Comparison of ENCODE assay signal across 8 cellular contexts in the genomic region with DNA sequence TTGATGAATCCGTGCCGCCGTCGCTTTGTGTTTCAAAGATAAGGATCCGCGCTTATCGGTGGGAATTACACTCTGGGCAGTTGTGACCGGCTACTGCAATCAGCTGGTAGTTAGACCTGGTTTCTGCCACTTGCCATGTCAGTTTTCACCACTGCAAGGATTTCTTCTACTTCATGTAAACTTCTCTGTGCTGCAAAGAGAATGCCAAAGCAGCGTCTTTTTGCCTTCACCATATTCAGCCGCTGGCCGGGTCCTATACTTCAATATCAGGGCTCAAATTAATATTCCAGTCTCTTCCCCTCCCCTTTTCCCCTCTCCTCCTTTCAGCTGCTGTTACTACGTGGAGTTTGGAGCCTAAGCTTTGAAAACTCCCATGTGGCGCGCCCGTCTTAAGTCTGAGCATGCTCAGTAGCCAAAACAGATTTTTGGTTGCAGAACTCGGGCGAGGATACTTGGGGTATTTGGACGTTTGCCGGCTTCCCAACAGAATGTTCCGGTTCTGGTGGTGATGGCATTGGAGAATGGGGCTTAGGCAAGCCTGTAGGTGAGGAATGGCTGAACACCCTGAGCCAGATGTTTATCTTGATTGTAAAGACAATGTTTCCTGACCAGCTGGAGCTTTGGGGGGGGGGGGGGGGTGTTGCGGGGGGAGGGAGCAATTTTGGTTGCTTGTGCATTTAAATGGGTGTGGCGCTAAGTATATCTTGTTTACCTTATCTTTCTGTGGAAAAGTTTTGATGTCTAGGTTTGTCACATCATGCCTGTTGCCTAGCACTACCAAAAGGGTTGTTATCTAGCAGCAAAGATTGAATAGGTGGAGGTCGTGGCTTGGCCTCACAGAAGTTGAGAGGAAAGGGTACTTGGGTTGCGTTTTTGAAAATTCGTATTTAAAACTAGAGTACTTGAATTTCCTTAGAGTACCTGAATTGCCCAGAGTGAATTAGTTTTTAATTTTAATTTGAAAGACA. TPM values are rescaled to one million over a fixed set of nuclear protein-coding genes. Genes with fewer than 3 reads are reported as not detected.
DNase-seq lines count a peak whose midpoint lies in the region; ATAC-seq and TF ChIP-seq lines count a peak whose summit lies in the region.

No MANE protein-coding gene starts in this region.

- intact Hi-C loops in Panc1 (cut with micrococcal nuclease; ENCODE audit: unreplicated experiment) (no loop called here), mammary epithelial cell (cut with micrococcal nuclease) (loop anchor here (2.0 kb wide), 2 partner anchors 41 to 51 kb away; no protein-coding TSS in a partner anchor), gastrocnemius medialis (cut with DNase I; ENCODE audit: low total_unique reads) (loop anchor here (2.0 kb wide), 2 partner anchors 45 to 97 kb away; no protein-coding TSS in a partner anchor)

- H3K4me1 ChIP-seq in ACC112 (ENCODE audit: control insufficient read depth, insufficient read depth, low read length, unreplicated experiment) (peaks cover 26% of the 10 kb centered on the region), Panc1 (ENCODE audit: control insufficient read depth, insufficient read depth, low read length) (peaks cover 31% of the 10 kb centered on the region; the same call in 1 of the 2 replicates), mammary epithelial cell (ENCODE audit: insufficient read depth, low read length) (peaks cover 34% of the 10 kb centered on the region), iPS-20b (ENCODE audit: insufficient read depth, low read length) (peaks cover 14% of the 10 kb centered on the region), gastrocnemius medialis (peaks cover 42 to 58% of the 10 kb centered on the region in 2 donors)

- ATAC-seq in HG03139 (IDR thresholded peaks at IDR 0.05; ENCODE audit: unreplicated experiment) (peak; percentile 6), Panc1 (peak; percentile 29; the same call in 1 of the 2 replicates), gastrocnemius medialis (peak; percentile 27 to 35)

- POLR2A ChIA-PET in GM10248 (lab: Yijun Ruan, JAX) = no interaction called here
- POLR2A ChIA-PET in Panc1 (lab: Charles Lee) = interaction anchor here (0.7 kb wide), 1 partner anchor 210 kb away, joined by 3 read pairs; no protein-coding TSS in a partner anchor

- H3K4me2 ChIP-seq in mammary epithelial cell (ENCODE audit: insufficient read depth, low read depth, low read length) = peak overlapping the region; percentile 92

- H3K27me3 ChIP-seq in ACC112 (ENCODE audit: insufficient read depth, low read length) (no peaks in the 10 kb centered on the region), Panc1 (ENCODE audit: control insufficient read depth, insufficient read depth, low read length) (no peaks in the 10 kb centered on the region), mammary epithelial cell (ENCODE audit: insufficient read depth, low read length) (no peaks in the 10 kb centered on the region), iPS-20b (ENCODE audit: insufficient read depth, low read length) (0 out of 2 replicates have a peak, but pooled peaks cover 6% of the 10 kb centered on the region), gastrocnemius medialis (no peaks in the 10 kb centered on the region)

- H3K36me3 ChIP-seq in ACC112 (ENCODE audit: insufficient read depth, low read length) (no peaks in the 10 kb centered on the region), Panc1 (ENCODE audit: control insufficient read depth, insufficient read depth, low read length) (no peaks in the 10 kb centered on the region; the same call in 1 of the 2 replicates), mammary epithelial cell (ENCODE audit: insufficient read depth, low read length) (no peaks in the 10 kb centered on the region), iPS-20b (ENCODE audit: insufficient read depth, low read depth, low read length) (no peaks in the 10 kb centered on the region), gastrocnemius medialis (no peaks in the 10 kb centered on the region)

- BruUV-seq in Panc1 (replicated peaks; lab: Mats Ljungman, UMichigan) = no TSS peak
- no TSS peak for BruUV-seq in mammary epithelial cell (replicated peaks; lab: Mats Ljungman, UMichigan)

- peak overlapping the region; percentile 39 for H2AFZ ChIP-seq in ACC112 (ENCODE audit: low read length, unreplicated experiment)
- peak overlapping the region; percentile 94 for H2AFZ ChIP-seq in mammary epithelial cell (ENCODE audit: low read depth, low read length)

- H3K9me3 ChIP-seq in Panc1 (ENCODE audit: control insufficient read depth, insufficient read depth, low read depth, low read length) (no peaks in the 10 kb centered on the region), mammary epithelial cell (replicated peaks; ENCODE audit: insufficient read depth, low read length) (no peaks in the 10 kb centered on the region), iPS-20b (ENCODE audit: insufficient read depth, low read depth, low read length) (no peaks in the 10 kb centered on the region), gastrocnemius medialis (no peaks in the 10 kb centered on the region)

- WGBS in mammary epithelial cell (ENCODE audit: low coverage, missing lambda C conversion rate) = 1% methylated on average over 24 of the region's 25 CpGs

- dilution Hi-C loops in mammary epithelial cell (cut with HindIII; ENCODE audit: low sequenced_read_pairs) = no loop called here

- H4K20me1 ChIP-seq in mammary epithelial cell (ENCODE audit: insufficient read depth, low read length) = peaks cover 6% of the 10 kb centered on the region

- DNase-seq in GM10248 (ENCODE audit: extremely low spot score) (peak; percentile 30), Panc1 (ENCODE audit: low read depth, low spot score) (peak; percentile 12), mammary epithelial cell (peak; percentile 45), gastrocnemius medialis (peak in 1 of 2 donors; percentile 23), GOT3 (lab: John Stamatoyannopoulos, UW) (no peak)

- H3K4me3 ChIP-seq in ACC112 (ENCODE audit: low read depth, low read length) (peak overlapping the region; percentile 92), Panc1 (ENCODE audit: low read depth in 2 of 2, low read length in 2 of 2) (peak overlapping the region; percentile 83 to 90), mammary epithelial cell (replicated peaks in 1 of 3; ENCODE audit: insufficient read depth in 1 of 3, low read depth in 2 of 3, low read length in 3 of 3) (peak overlapping the region; percentile 83 to 90 (median 84)), iPS-20b (ENCODE audit: low read length) (peak overlapping the region; percentile 78), gastrocnemius medialis (peak overlapping the region; percentile 73 to 97 (median 86))

- H3K27ac ChIP-seq in ACC112 (ENCODE audit: low read depth, low read length) = peak overlapping the region; percentile 74
- H3K27ac ChIP-seq in Panc1 (ENCODE audit: low read length) = peak overlapping the region; percentile 85
- peak overlapping the region; percentile 85 for H3K27ac ChIP-seq in mammary epithelial cell (ENCODE audit: insufficient read depth, low read depth, low read length)
- no peak overlapping the region for H3K27ac ChIP-seq in iPS-20b (ENCODE audit: low read length)
- H3K27ac ChIP-seq in gastrocnemius medialis = peak overlapping the region; percentile 91 to 98 (median 96)

- CTCF ChIA-PET in GM10248 (lab: Yijun Ruan, JAX) = interaction anchor here (0.9 to 1.7 kb wide), 4 partner anchors 9 to 78 kb away, joined by 3 to 5 read pairs (median 4); no protein-coding TSS in a partner anchor
- CTCF ChIA-PET in Panc1 (lab: Charles Lee) = no interaction called here
- CTCF ChIA-PET in mammary epithelial cell (lab: Charles Lee; ENCODE audit: low non-redundant PET) = interaction anchor here (0.5 kb wide), 1 partner anchor 17 kb away, joined by 8 read pairs; no protein-coding TSS in a partner anchor

- TF ChIP-seq CTCF in GM10248 (IDR thresholded peaks at IDR 0.05; ENCODE audit: control extremely low read depth, extremely low read depth, low read depth, missing control alignments) (no peak), Panc1 (IDR thresholded peaks at IDR 0.05) (no peak), mammary epithelial cell (conservative IDR thresholded peaks at IDR 0.05 in 1 of 2, IDR thresholded peaks at IDR 0.05 in 1 of 2; ENCODE audit: extremely low read depth in 1 of 2, insufficient read depth in 1 of 2, low read depth in 1 of 2, low read length in 2 of 2) (no peak), gastrocnemius medialis (IDR thresholded peaks at IDR 0.05 in 4 of 5, conservative IDR thresholded peaks at IDR 0.05 in 1 of 5) (no peak)

- H3K79me2 ChIP-seq in ACC112 (ENCODE audit: control insufficient read depth, insufficient read depth, low read length, unreplicated experiment) (peaks cover 59% of the 10 kb centered on the region), mammary epithelial cell (ENCODE audit: insufficient read depth, low read length) (peaks cover 63% of the 10 kb centered on the region)

- in situ Hi-C loops in Panc1 (cut with HindIII; ENCODE audit: low pct_unique_long_range_greater_than_20kb, low sequenced_read_pairs) (no loop called here), mammary epithelial cell (cut with MboI; ENCODE audit: low sequenced_read_pairs in 2 of 2) (no loop called here), gastrocnemius medialis (cut with MboI; ENCODE audit: low sequenced_read_pairs in 4 of 4) (no loop called here)

- no peak for TF ChIP-seq POLR2A in gastrocnemius medialis (IDR thresholded peaks at IDR 0.05)

- H3K9ac ChIP-seq in mammary epithelial cell (ENCODE audit: insufficient read depth, low read length) = peak overlapping the region; percentile 85
- peak overlapping the region; percentile 88 for H3K9ac ChIP-seq in iPS-20b (ENCODE audit: low read depth, low read length)

RNA-seq across cellular contexts. Expression of a gene that starts 1.1 kb away (rescaled TPM):
- total RNA-seq in Panc1 (2021; ENCODE audit: unreplicated experiment) = 61.5 TPM
- polyA plus RNA-seq in Panc1 (2012; ENCODE audit: insufficient read length) = 31.1 TPM
- 10 to 100 TPM; 66.8 to 84.2 TPM for total RNA-seq in mammary epithelial cell
- polyA plus RNA-seq in mammary epithelial cell = 60.8 TPM
- polyA minus RNA-seq in mammary epithelial cell = 49.1 TPM
- 10 to 100 TPM; 25.6 to 50.1 (median 32.0) TPM for total RNA-seq in gastrocnemius medialis

RNA-seq across cellular contexts. Expression of a gene that starts 59.3 kb away (rescaled TPM):
- 0.31 TPM for total RNA-seq in Panc1 (2021; ENCODE audit: unreplicated experiment)
- polyA plus RNA-seq in Panc1 (2012; ENCODE audit: insufficient read length) = 1.1 TPM
- not detected for total RNA-seq in mammary epithelial cell
- polyA plus RNA-seq in mammary epithelial cell = not detected
- polyA minus RNA-seq in mammary epithelial cell = not detected
- under 1 TPM in 1 of 4 donors, not detected in 3; 0.27 TPM for total RNA-seq in gastrocnemius medialis
